In genomic region chr6:3162067-3162497, GRCh38 we compare ENCODE assay signal across 9 cellular contexts. TPM values are rescaled to one million over a fixed set of nuclear protein-coding genes. Genes with fewer than 3 reads are reported as not detected.
A peak's percentile ranks its signal among the peaks of the same experiment; 100 is the strongest.
DNase-seq lines count a peak whose midpoint lies in the region; TF ChIP-seq lines count a peak whose summit lies in the region.
"Had no signal": no experiment of that assay in that cellular context is flagged by ENCODE, and none has a peak within 500 bp of the region (broad histone marks: within the 10 kb centered on the region; RNA-seq: fewer than 3 reads in every experiment).

No MANE protein-coding gene starts in this region.

- H3K27ac ChIP-seq in mucosa of rectum (ENCODE audit: low read depth in 2 of 2, low read length in 2 of 2), result peak overlapping the region; percentile 86 to 88

- no peak for TF ChIP-seq CTCF in astrocyte of the cerebellum (IDR thresholded peaks at IDR 0.05; ENCODE audit: low read depth, low read length, missing control alignments)

- no peaks in the 10 kb centered on the region for H3K36me3 ChIP-seq in mucosa of rectum (ENCODE audit: control insufficient read depth in 2 of 2, insufficient read depth in 2 of 2, low read length in 2 of 2)

- peak; percentile 8 for DNase-seq in ACHN
- peak; percentile 28 for DNase-seq in HT1080 (ENCODE audit: low read depth)
- DNase-seq in astrocyte of the cerebellum (ENCODE audit: low read depth), result no peak
- no peak for DNase-seq in NCI-H1417 treated with DMSO at 0.1 percent for 48 hours (lab: John Stamatoyannopoulos, UW)
- no peak for DNase-seq in NOMO-1 treated with dmso at 0.1 percent for 144 hours (lab: John Stamatoyannopoulos, UW; ENCODE audit: unreplicated experiment)
- DNase-seq in GM19240 (ENCODE audit: insufficient read length, low spot score), result no peak
- no peak for DNase-seq in mucosa of gallbladder (ENCODE audit: low spot score)

- in situ Hi-C loops in ACHN (cut with HindIII; ENCODE audit: low pct_ligation_motif_present, low pct_unique_long_range_greater_than_20kb, low sequenced_read_pairs), result no loop called here
- in situ Hi-C loops in astrocyte of the cerebellum (cut with HindIII; ENCODE audit: low sequenced_read_pairs), result no loop called here

- H3K27me3 ChIP-seq in mucosa of rectum (ENCODE audit: control insufficient read depth in 2 of 2, insufficient read depth in 2 of 2, low read length in 2 of 2), result no peaks in the 10 kb centered on the region

- peaks cover 18 to 21% of the 10 kb centered on the region in 2 donors for H3K4me1 ChIP-seq in mucosa of rectum (ENCODE audit: control insufficient read depth in 2 of 2, insufficient read depth in 2 of 2, low read length in 2 of 2)
- H3K4me1 ChIP-seq: parathyroid adenoma had no signal

- no peaks in the 10 kb centered on the region for H3K9me3 ChIP-seq in mucosa of rectum (ENCODE audit: control insufficient read depth in 2 of 2, low read length in 2 of 2)

- H3K4me3 ChIP-seq in astrocyte of the cerebellum (ENCODE audit: low read depth, low read length), result peak overlapping the region; percentile 69
- H3K4me3 ChIP-seq in mucosa of rectum (ENCODE audit: low read length in 2 of 2), result no peak overlapping the region

- H3K9ac ChIP-seq in mucosa of rectum (ENCODE audit: low read depth in 1 of 2, low read length in 2 of 2), result no peak overlapping the region
- H3K9ac ChIP-seq: parathyroid adenoma had no signal

RNA-seq across cellular contexts. Expression of gene TUBB2A, which starts 4.7 kb away (rescaled TPM):
- total RNA-seq in HT1080 (2014; rRNA removed; shearing (Covaris generic)), result 106 and 118 TPM in 2 replicates
- polyA plus RNA-seq in HT1080 (2015; cell fraction: cytosol; rRNA removed), result 62.3 and 70.3 TPM in 2 replicates
- 65.7 and 67.4 TPM in 2 replicates for polyA plus RNA-seq in HT1080 (2015; cell fraction: nucleus; rRNA removed)
- total RNA-seq in mucosa of gallbladder, result 108 TPM

RNA-seq across cellular contexts. Expression of gene BPHL, which starts 43.6 kb away (rescaled TPM):
- total RNA-seq in HT1080 (2014; rRNA removed; shearing (Covaris generic)), result 4.6 and 8.0 TPM in 2 replicates
- 4.8 and 5.1 TPM in 2 replicates for polyA plus RNA-seq in HT1080 (2015; cell fraction: cytosol; rRNA removed)
- 13.6 and 18.5 TPM in 2 replicates for polyA plus RNA-seq in HT1080 (2015; cell fraction: nucleus; rRNA removed)
- 20.9 TPM for total RNA-seq in mucosa of gallbladder

Comparison
In these comparisons a context has a peak if more than half of its experiments do, and no peak if none do; other contexts are left out.
1. DNase-seq: peak in ACHN (single experiment) and HT1080 (single experiment); none in astrocyte of the cerebellum (single experiment), NCI-H1417 treated with DMSO at 0.1 percent for 48 hours (single experiment), NOMO-1 treated with dmso at 0.1 percent for 144 hours (single experiment), GM19240 (single experiment) and mucosa of gallbladder (single experiment).